ENCODE assay signal across 8 cellular contexts in the genomic region with DNA sequence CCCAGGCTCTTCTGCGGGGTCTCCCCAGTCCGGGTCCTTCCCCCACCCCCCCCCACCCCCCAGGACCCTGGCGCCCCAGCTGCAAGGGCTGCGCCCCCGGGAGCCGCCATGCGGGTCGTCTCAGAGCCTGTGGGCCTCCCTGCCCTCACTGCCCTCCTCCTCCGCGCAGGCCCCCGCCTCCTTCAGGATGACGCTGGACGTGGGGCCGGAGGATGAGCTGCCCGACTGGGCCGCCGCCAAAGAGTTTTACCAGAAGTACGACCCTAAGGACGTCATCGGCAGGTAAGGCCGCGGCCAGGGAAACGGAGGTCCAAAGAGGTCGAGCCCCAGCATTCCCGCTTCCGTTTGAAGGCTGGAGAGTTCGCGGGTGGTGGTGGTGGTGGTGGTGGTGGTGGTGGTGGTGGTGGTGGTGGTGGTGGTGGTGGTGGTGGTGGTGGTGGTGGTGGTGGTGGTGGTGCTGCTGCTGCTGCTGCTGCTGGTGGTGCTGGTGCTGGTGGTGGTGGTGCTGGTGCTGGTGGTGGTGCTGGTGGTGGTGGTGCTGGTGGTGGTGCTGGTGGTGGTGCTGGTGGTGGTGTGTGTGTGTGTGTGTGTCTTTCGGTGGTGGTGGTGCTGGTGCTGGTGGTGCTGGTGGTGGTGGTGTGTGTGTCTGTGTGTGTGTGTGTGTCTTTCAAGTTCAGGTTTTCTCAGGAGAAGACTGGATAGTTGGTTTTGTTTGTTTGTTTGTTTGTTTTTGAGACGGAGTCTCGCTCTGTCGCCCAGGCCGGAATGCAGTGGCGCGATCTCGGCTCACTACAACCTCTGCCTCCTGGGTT. TPM values are rescaled to one million over a fixed set of nuclear protein-coding genes. Genes with fewer than 3 reads are reported as not detected.
DNase-seq lines count a peak whose midpoint lies in the region; ATAC-seq and TF ChIP-seq lines count a peak whose summit lies in the region.

No MANE protein-coding gene starts in this region.

- no peaks in the 10 kb centered on the region for H3K9me3 Mint-ChIP-seq in activated CD4-positive, alpha-beta memory T cell treated with anti-CD3 and anti-CD28 coated beads for 36 hours
- H3K9me3 Mint-ChIP-seq in nephron progenitor cell, result no peaks in the 10 kb centered on the region

- ATAC-seq in HG03432 (IDR thresholded peaks at IDR 0.05; ENCODE audit: unreplicated experiment) (peak; percentile 13), HG03378 (IDR thresholded peaks at IDR 0.05; ENCODE audit: unreplicated experiment) (no peak)

- TF ChIP-seq CTCF in fibroblast of mammary gland (conservative IDR thresholded peaks at IDR 0.05; ENCODE audit: control insufficient read depth, insufficient read depth, low read depth, low read length) (no peak), nephron progenitor cell (IDR thresholded peaks at IDR 0.05) (no peak)

- H3K36me3 Mint-ChIP-seq in activated CD4-positive, alpha-beta memory T cell treated with anti-CD3 and anti-CD28 coated beads for 36 hours, result peaks cover 11% of the 10 kb centered on the region
- H3K36me3 Mint-ChIP-seq in nephron progenitor cell (ENCODE audit: low read depth), result peaks cover 14% of the 10 kb centered on the region

- H3K27me3 Mint-ChIP-seq in activated CD4-positive, alpha-beta memory T cell treated with anti-CD3 and anti-CD28 coated beads for 36 hours, result no peaks in the 10 kb centered on the region
- H3K27me3 Mint-ChIP-seq in nephron progenitor cell (ENCODE audit: low read depth, poor library complexity), result no peaks in the 10 kb centered on the region

- POLR2A ChIA-PET in activated CD4-positive, alpha-beta memory T cell treated with anti-CD3 and anti-CD28 coated beads for 36 hours (lab: Charles Lee), result interaction anchor here (0.9 to 2.7 kb wide), 8 partner anchors 9 to 66 kb away, joined by 3 to 7 read pairs (median 4); no protein-coding TSS in a partner anchor

- H3K4me3 Mint-ChIP-seq in activated CD4-positive, alpha-beta memory T cell treated with anti-CD3 and anti-CD28 coated beads for 36 hours, result peak overlapping the region; percentile 91
- H3K4me3 Mint-ChIP-seq in nephron progenitor cell, result peak overlapping the region; percentile 98

- peaks cover 20% of the 10 kb centered on the region for H3K4me1 Mint-ChIP-seq in activated CD4-positive, alpha-beta memory T cell treated with anti-CD3 and anti-CD28 coated beads for 36 hours (ENCODE audit: low read depth)
- H3K4me1 Mint-ChIP-seq in nephron progenitor cell, result peaks cover 28% of the 10 kb centered on the region

- H3K4me3 ChIP-seq in fibroblast of mammary gland (ENCODE audit: control insufficient read depth, low read depth, low read length), result peak overlapping the region; percentile 72

- H3K27ac Mint-ChIP-seq in activated CD4-positive, alpha-beta memory T cell treated with anti-CD3 and anti-CD28 coated beads for 36 hours, result peak overlapping the region; percentile 60
- H3K27ac Mint-ChIP-seq in nephron progenitor cell, result peak overlapping the region; percentile 98

- peak; percentile 16 for DNase-seq in activated naive CD4-positive, alpha-beta T cell treated with Interleukin-2 at 50 U/mL for 16 hours
- DNase-seq in activated naive CD4-positive, alpha-beta T cell treated with anti-CD3 and anti-CD28 coated beads, Interleukin-2, amount 50 U/mL, for 16 hours, result no peak
- DNase-seq in activated CD4-positive, alpha-beta memory T cell treated with anti-CD3 and anti-CD28 coated beads for 36 hours, result peak; percentile 46
- DNase-seq in fibroblast of mammary gland (ENCODE audit: low read depth), result peak; percentile 50
- peak; percentile 61 for DNase-seq in nephron progenitor cell
- DNase-seq in hippocampal formation (lab: John Stamatoyannopoulos, UW), result no peak

- intact Hi-C loops in activated CD4-positive, alpha-beta memory T cell treated with anti-CD3 and anti-CD28 coated beads for 36 hours (cut with micrococcal nuclease), result loop anchor here (1.0 to 5.0 kb wide), 6 partner anchors 13 to 283 kb away; partner anchors contain the start of genes CFAP119, FBRS, FBXL19 and RNF40

- CTCF ChIA-PET in activated CD4-positive, alpha-beta memory T cell treated with anti-CD3 and anti-CD28 coated beads for 36 hours (lab: Charles Lee), result interaction anchor here (1.4 to 1.6 kb wide), 3 partner anchors 66 to 154 kb away, joined by 4 to 13 read pairs (median 6); no protein-coding TSS in a partner anchor

RNA-seq across cellular contexts. Expression of gene PHKG2, which starts 0.6 kb away (rescaled TPM):
- 10 to 100 TPM; 24.1 to 27.9 TPM for total RNA-seq in activated CD4-positive, alpha-beta memory T cell treated with anti-CD3 and anti-CD28 coated beads for 36 hours

RNA-seq across cellular contexts. Expression of gene CFAP119, which starts 13.0 kb away (rescaled TPM):
- total RNA-seq in activated CD4-positive, alpha-beta memory T cell treated with anti-CD3 and anti-CD28 coated beads for 36 hours, result 1 to 10 TPM; 3.8 to 4.9 TPM

RNA-seq across cellular contexts. Expression of gene RNF40, which starts 13.3 kb away (rescaled TPM):
- 10 to 100 TPM; 70.9 to 72.8 TPM for total RNA-seq in activated CD4-positive, alpha-beta memory T cell treated with anti-CD3 and anti-CD28 coated beads for 36 hours

RNA-seq across cellular contexts. Expression of gene ZNF629, which starts 38.2 kb away (rescaled TPM):
- total RNA-seq in activated CD4-positive, alpha-beta memory T cell treated with anti-CD3 and anti-CD28 coated beads for 36 hours, result 1 to 10 TPM; 2.9 to 3.1 TPM

RNA-seq across cellular contexts. Expression of gene SRCAP, which starts 49.9 kb away (rescaled TPM):
- total RNA-seq in activated CD4-positive, alpha-beta memory T cell treated with anti-CD3 and anti-CD28 coated beads for 36 hours, result 10 to 100 TPM; 48.4 to 54.0 TPM

Comparison
In these comparisons a context has a peak if more than half of its experiments do, and no peak if none do; other contexts are left out.
1. DNase-seq: peak in activated naive CD4-positive, alpha-beta T cell treated with Interleukin-2 at 50 U/mL for 16 hours (single experiment), activated CD4-positive, alpha-beta memory T cell treated with anti-CD3 and anti-CD28 coated beads for 36 hours (single experiment), fibroblast of mammary gland (single experiment) and nephron progenitor cell (single experiment); none in activated naive CD4-positive, alpha-beta T cell treated with anti-CD3 and anti-CD28 coated beads, Interleukin-2, amount 50 U/mL, for 16 hours (single experiment) and hippocampal formation (0 of 2).